In the genomic region with DNA sequence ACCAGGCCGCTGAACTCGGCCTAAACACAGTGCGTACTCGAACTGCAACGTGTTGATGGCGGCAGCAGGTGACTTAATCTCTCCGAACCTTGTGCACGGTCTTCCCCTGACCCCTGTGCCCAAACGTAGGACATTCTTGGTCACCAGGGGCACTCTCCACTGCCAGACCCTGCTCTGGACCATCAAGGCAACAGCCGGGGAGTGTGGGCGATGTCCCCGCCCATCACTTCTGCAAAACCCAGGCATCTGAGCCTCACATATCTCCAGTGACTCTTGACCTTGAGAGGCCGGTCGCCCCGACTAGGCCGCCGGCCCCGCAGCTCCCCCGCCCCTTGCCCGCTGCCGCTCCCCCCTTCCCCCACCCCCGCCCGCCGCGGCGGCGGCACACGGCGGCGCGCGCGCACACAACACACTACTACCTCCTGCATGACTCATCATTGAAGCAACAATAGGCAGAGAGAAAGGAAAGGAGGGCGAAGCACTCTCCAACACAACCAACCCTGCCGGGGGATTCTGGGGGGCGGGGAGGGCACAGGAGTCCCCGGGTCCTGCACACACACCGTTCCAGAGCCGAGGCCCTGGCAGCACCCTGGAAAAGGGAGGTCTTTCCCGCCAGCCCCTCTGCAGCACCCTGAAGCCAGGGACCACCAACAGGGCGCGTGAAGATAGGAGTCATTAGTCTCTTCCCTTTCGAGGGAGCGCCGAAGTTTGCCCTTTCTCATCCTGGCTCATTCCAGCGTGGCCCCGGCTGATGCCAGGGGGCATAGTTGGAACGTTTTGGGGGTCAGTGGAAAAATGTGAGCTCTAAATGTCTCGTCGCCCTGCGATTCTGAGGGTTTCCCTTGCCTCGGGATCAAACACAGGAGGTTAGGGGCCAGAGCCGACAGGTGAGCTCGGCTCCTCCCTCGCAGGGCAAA, we compare ENCODE assay signal across 8 cellular contexts. TPM values are rescaled to one million over a fixed set of nuclear protein-coding genes. Genes with fewer than 3 reads are reported as not detected.
A peak's percentile ranks its signal among the peaks of the same experiment; 100 is the strongest.
DNase-seq lines count a peak whose midpoint lies in the region; ATAC-seq and TF ChIP-seq lines count a peak whose summit lies in the region.

No MANE protein-coding gene starts in this region.

- H3K4me1 ChIP-seq in OCI-LY7 (ENCODE audit: insufficient read depth, low read length, poor library complexity, severe bottlenecking) (peaks cover 46% of the 10 kb centered on the region), thymus (ENCODE audit: control insufficient read depth, insufficient read depth, low read length) (peaks cover 34% of the 10 kb centered on the region)

- peak overlapping the region; percentile 95 for H3K4me2 ChIP-seq in OCI-LY7 (ENCODE audit: low read length)

- H2AFZ ChIP-seq in OCI-LY7 (ENCODE audit: low read length) = no peak overlapping the region; the same call in 1 of the 2 replicates

- H3K27ac Mint-ChIP-seq in naive B cell = peak overlapping the region; percentile 64 to 98 (median 90)

- ATAC-seq in esophagus mucosa = peak; percentile 3
- ATAC-seq in naive B cell (ENCODE audit: low read depth in 2 of 2) = no peak
- no peak for ATAC-seq in omental fat pad (ENCODE audit: low FRiP score)

- 19% methylated on average over 55 of the region's 55 CpGs for WGBS in thymus

- H3K27ac ChIP-seq in OCI-LY7 (ENCODE audit: low read depth, low read length, poor library complexity, severe bottlenecking) (peak overlapping the region; percentile 34), thymus (ENCODE audit: low read depth) (peak overlapping the region; percentile 98)

- TF ChIP-seq CTCF in OCI-LY7 (conservative IDR thresholded peaks at IDR 0.05; ENCODE audit: low read length) (no peak), omental fat pad (IDR thresholded peaks at IDR 0.05) (no peak)

- intact Hi-C loops in OCI-LY7 (cut with micrococcal nuclease; ENCODE audit: unreplicated experiment) = no loop called here

- H3K9me3 Mint-ChIP-seq in naive B cell = no peaks in the 10 kb centered on the region

- DNase-seq in NCI-H82 (lab: John Stamatoyannopoulos, UW) = peak; percentile 74
- DNase-seq in NCI-H82 treated with DMSO at 0.1 percent for 48 hours (lab: John Stamatoyannopoulos, UW; ENCODE audit: unreplicated experiment) = no peak
- peak; percentile 25 for DNase-seq in OCI-LY7 (ENCODE audit: low spot score)
- DNase-seq in activated T-helper 1 cell treated with Interleukin-2 at 50 U/mL for 16 hours (ENCODE audit: low read depth) = peak; percentile 49
- DNase-seq in naive B cell = no peak
- no peak for DNase-seq in omental fat pad (ENCODE audit: low spot score)

- POLR2A ChIA-PET in OCI-LY7 (lab: Charles Lee) = interaction anchor here (0.6 to 1.0 kb wide), 2 partner anchors 260 to 1008 kb away, joined by 3 to 4 read pairs; no protein-coding TSS in a partner anchor

- H3K27me3 Mint-ChIP-seq in naive B cell = no peaks in the 10 kb centered on the region

- H3K4me3 ChIP-seq in OCI-LY7 (ENCODE audit: low read depth, low read length, poor library complexity, severe bottlenecking) (peak overlapping the region; percentile 81), thymus (ENCODE audit: low read length) (peak overlapping the region; percentile 78)

- peak overlapping the region; percentile 80 to 99 (median 94) for H3K4me3 Mint-ChIP-seq in naive B cell

- no peaks in the 10 kb centered on the region for H3K9me3 ChIP-seq in OCI-LY7 (ENCODE audit: low read length)
- peaks cover 2% of the 10 kb centered on the region for H3K9me3 ChIP-seq in thymus (ENCODE audit: control insufficient read depth)

- CTCF ChIA-PET in OCI-LY7 (lab: Charles Lee; ENCODE audit: unreplicated experiment) = no interaction called here

- peaks cover 43 to 75% (median 54%) of the 10 kb centered on the region in 3 donors for H3K4me1 Mint-ChIP-seq in naive B cell

- no TSS peak for BruUV-seq in OCI-LY7 (replicated peaks; lab: Mats Ljungman, UMichigan)

- no peaks in the 10 kb centered on the region for H3K36me3 ChIP-seq in OCI-LY7 (ENCODE audit: insufficient read depth, low read length)
- H3K36me3 ChIP-seq in thymus (ENCODE audit: control insufficient read depth, insufficient read depth) = no peaks in the 10 kb centered on the region

- no peaks in the 10 kb centered on the region for H3K36me3 Mint-ChIP-seq in naive B cell

- no peaks in the 10 kb centered on the region for H3K9me2 ChIP-seq in OCI-LY7 (ENCODE audit: insufficient read depth, low read length)

- no peaks in the 10 kb centered on the region for H3K27me3 ChIP-seq in thymus (ENCODE audit: control insufficient read depth, insufficient read depth)

- H4K20me1 ChIP-seq in OCI-LY7 (ENCODE audit: insufficient read depth, low read length) = no peaks in the 10 kb centered on the region

- H3K79me2 ChIP-seq in OCI-LY7 (ENCODE audit: insufficient read depth, low read depth, low read length) = no peaks in the 10 kb centered on the region

RNA-seq across cellular contexts. Expression of gene MNT, which starts 1.9 kb away (rescaled TPM):
- 17.7 and 22.2 TPM in 2 replicates for total RNA-seq in OCI-LY7 (2014; rRNA removed; shearing (Covaris generic))
- 58.7 and 60.0 TPM in 2 replicates for total RNA-seq in OCI-LY7 (2022)
- 28.6 TPM for total RNA-seq in esophagus mucosa
- polyA plus RNA-seq in naive B cell (ENCODE audit: low read depth in 6 of 6) = 1 to 10 TPM in 2 of 6 donors, under 1 TPM in 4; 0.60 to 1.3 (median 0.90) TPM
- polyA plus RNA-seq in thymus = 9.8 TPM
- 10 to 100 TPM; 11.9 to 23.2 (median 18.5) TPM for total RNA-seq in omental fat pad

Comparison
In these comparisons a context has a peak if more than half of its experiments do, and no peak if none do; other contexts are left out.
1. DNase-seq: peak in NCI-H82 (single experiment), OCI-LY7 (single experiment) and activated T-helper 1 cell treated with Interleukin-2 at 50 U/mL for 16 hours (single experiment); none in NCI-H82 treated with DMSO at 0.1 percent for 48 hours (single experiment), naive B cell (single experiment) and omental fat pad (single experiment).